In the genomic region with DNA sequence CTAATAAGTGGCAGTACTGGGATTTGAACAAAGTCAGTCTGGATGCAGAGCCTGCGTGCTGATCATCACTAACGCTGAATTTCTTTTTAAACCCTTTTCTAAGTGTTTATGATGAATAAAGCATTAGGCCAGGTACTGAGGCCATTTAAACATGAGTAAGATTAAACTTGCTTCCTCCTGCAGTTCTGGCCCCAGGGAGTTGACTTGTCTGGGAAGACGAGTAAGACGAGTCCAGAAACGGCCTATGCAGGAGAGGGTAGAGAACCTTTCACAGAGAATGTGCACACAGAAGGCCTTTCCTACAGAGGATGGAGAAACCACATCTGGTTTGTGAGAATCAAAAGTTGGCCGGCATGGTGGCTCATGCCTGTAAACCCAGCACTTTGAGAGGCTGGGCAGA, we compare ENCODE assay signal across 23 cellular contexts. TPM values are rescaled to one million over a fixed set of nuclear protein-coding genes. Genes with fewer than 3 reads are reported as not detected.
"Had no signal": no experiment of that assay in that cellular context is flagged by ENCODE, and none has a peak within 500 bp of the region (broad histone marks: within the 10 kb centered on the region; RNA-seq: fewer than 3 reads in every experiment).

No MANE protein-coding gene starts in this region.

- H3K9me3 Mint-ChIP-seq: activated naive CD4-positive, alpha-beta T cell treated with anti-CD3 and anti-CD28 coated beads, Interleukin-2, amount 10 ng/mL, durations not matched to agents 7 days and 5 days; activated naive CD8-positive, alpha-beta T cell treated with anti-CD3 and anti-CD28 coated beads, Interleukin-2, amount 50 U/mL, for 24 hours; memory B cell had no signal

- H3K4me1 ChIP-seq: sigmoid colon had no signal

- H3K4me3 ChIP-seq: hepatocyte, sigmoid colon, spleen, thyroid gland had no signal

- FAIRE-seq: islet of Langerhans, urothelium cell line had no signal

- H3K4me2 ChIP-seq: hepatocyte had no signal

- H3K36me3 ChIP-seq: brain microvascular endothelial cell, sigmoid colon, spleen, thyroid gland had no signal

- H3K27ac ChIP-seq: brain microvascular endothelial cell, hepatocyte, sigmoid colon had no signal

- H3K4me3 Mint-ChIP-seq: activated naive CD4-positive, alpha-beta T cell treated with anti-CD3 and anti-CD28 coated beads, Interleukin-2, amount 10 ng/mL, durations not matched to agents 7 days and 5 days; activated naive CD8-positive, alpha-beta T cell treated with anti-CD3 and anti-CD28 coated beads, Interleukin-2, amount 50 U/mL, for 24 hours; memory B cell; naive thymus-derived CD8-positive, alpha-beta T cell had no signal

- H3K4me1 Mint-ChIP-seq: activated naive CD4-positive, alpha-beta T cell treated with anti-CD3 and anti-CD28 coated beads, Interleukin-2, amount 10 ng/mL, durations not matched to agents 7 days and 5 days; activated naive CD8-positive, alpha-beta T cell treated with anti-CD3 and anti-CD28 coated beads, Interleukin-2, amount 50 U/mL, for 24 hours; memory B cell; naive thymus-derived CD8-positive, alpha-beta T cell had no signal

- H3K27me3 ChIP-seq: brain microvascular endothelial cell, hepatocyte, sigmoid colon, spleen, thyroid gland had no signal

- H3K9me3 ChIP-seq: sigmoid colon, spleen, thyroid gland had no signal

- DNase-seq: activated CD4-positive, alpha-beta T cell treated with anti-CD3 and anti-CD28 coated beads, Interleukin-2, amount 50 U/mL, for 1 hour; activated CD8-positive, alpha-beta memory T cell treated with anti-CD3 and anti-CD28 coated beads, Interleukin-2, amount 50 U/mL, for 4 hours; activated effector memory CD4-positive, alpha-beta T cell treated with Interleukin-2 at 50 U/mL for 16 hours; activated naive CD4-positive, alpha-beta T cell treated with anti-CD3 and anti-CD28 coated beads, Interleukin-2, amount 10 ng/mL, durations not matched to agents 7 days and 5 days; activated naive CD8-positive, alpha-beta T cell treated with anti-CD3 and anti-CD28 coated beads, Interleukin-2, amount 50 U/mL, for 24 hours; activated T-cell treated with anti-CD3 and anti-CD28 coated beads, Interleukin-2, amount 50 U/mL, for 48 hours; anterior cingulate cortex; brain microvascular endothelial cell; cerebellar nuclear complex; cortex of kidney; left ventricle myocardium superior; naive thymus-derived CD8-positive, alpha-beta T cell; sigmoid colon; spleen; stimulated activated CD8-positive, alpha-beta memory T cell treated with anti-CD3 and anti-CD28 coated beads, Interleukin-4, amount 100 ng/mL, for 48 hours; stimulated activated naive CD4-positive, alpha-beta T cell treated with Interleukin-2 at 50 U/mL for 16 hours; thyroid gland had no signal

- H3K27ac Mint-ChIP-seq: activated naive CD4-positive, alpha-beta T cell treated with anti-CD3 and anti-CD28 coated beads, Interleukin-2, amount 10 ng/mL, durations not matched to agents 7 days and 5 days; activated naive CD8-positive, alpha-beta T cell treated with anti-CD3 and anti-CD28 coated beads, Interleukin-2, amount 50 U/mL, for 24 hours; memory B cell; naive thymus-derived CD8-positive, alpha-beta T cell had no signal

- ATAC-seq: activated CD4-positive, CD25-positive, alpha-beta regulatory T cell treated with anti-CD3 and anti-CD28 coated beads, Interleukin-2, amount 50 U/mL, for 24 hours; activated naive CD8-positive, alpha-beta T cell treated with anti-CD3 and anti-CD28 coated beads, Interleukin-2, amount 50 U/mL, for 24 hours; left ventricle myocardium superior; naive thymus-derived CD8-positive, alpha-beta T cell; SK-N-SH treated with all-trans-retinoic acid at 6 μM for 48 hours had no signal

- H3K36me3 Mint-ChIP-seq: activated naive CD4-positive, alpha-beta T cell treated with anti-CD3 and anti-CD28 coated beads, Interleukin-2, amount 10 ng/mL, durations not matched to agents 7 days and 5 days; memory B cell; naive thymus-derived CD8-positive, alpha-beta T cell had no signal

- H3K27me3 Mint-ChIP-seq: activated naive CD8-positive, alpha-beta T cell treated with anti-CD3 and anti-CD28 coated beads, Interleukin-2, amount 50 U/mL, for 24 hours; naive thymus-derived CD8-positive, alpha-beta T cell had no signal

RNA-seq across cellular contexts. Expression of gene SPRY4, which starts 42.9 kb away (rescaled TPM):
- total RNA-seq: naive thymus-derived CD8-positive, alpha-beta T cell had no signal
- polyA plus RNA-seq: naive thymus-derived CD8-positive, alpha-beta T cell had no signal
